Comparison of ENCODE assay signal across 8 cellular contexts in the genomic region with DNA sequence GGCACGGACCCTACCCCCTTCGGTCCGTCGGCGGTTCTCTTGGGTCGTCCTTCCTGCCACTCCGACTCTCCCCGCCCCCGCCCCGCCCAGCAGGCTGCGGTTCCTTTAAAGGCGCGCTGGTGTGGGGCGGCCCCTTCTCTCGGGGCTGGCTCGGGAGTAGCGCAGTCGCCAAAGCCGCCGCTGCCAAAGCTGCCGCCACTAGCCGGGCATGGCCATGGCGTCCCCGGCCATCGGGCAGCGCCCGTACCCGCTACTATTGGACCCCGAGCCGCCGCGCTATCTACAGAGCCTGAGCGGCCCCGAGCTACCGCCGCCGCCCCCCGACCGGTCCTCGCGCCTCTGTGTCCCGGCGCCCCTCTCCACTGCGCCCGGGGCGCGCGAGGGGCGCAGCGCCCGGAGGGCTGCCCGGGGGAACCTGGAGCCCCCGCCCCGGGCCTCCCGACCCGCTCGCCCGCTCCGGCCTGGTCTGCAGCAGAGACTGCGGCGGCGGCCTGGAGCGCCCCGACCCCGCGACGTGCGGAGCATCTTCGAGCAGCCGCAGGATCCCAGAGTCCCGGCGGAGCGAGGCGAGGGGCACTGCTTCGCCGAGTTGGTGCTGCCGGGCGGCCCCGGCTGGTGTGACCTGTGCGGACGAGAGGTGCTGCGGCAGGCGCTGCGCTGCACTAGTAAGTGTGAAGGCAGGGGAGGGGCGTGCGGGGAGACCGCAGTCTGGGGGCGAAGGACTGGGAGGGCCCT. TPM values are rescaled to one million over a fixed set of nuclear protein-coding genes. Genes with fewer than 3 reads are reported as not detected.
DNase-seq lines count a peak whose midpoint lies in the region; ATAC-seq and TF ChIP-seq lines count a peak whose summit lies in the region.

A gene with protein sequence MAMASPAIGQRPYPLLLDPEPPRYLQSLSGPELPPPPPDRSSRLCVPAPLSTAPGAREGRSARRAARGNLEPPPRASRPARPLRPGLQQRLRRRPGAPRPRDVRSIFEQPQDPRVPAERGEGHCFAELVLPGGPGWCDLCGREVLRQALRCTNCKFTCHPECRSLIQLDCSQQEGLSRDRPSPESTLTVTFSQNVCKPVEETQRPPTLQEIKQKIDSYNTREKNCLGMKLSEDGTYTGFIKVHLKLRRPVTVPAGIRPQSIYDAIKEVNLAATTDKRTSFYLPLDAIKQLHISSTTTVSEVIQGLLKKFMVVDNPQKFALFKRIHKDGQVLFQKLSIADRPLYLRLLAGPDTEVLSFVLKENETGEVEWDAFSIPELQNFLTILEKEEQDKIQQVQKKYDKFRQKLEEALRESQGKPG (plus strand): TSS at position 137 of the 735 bp plus-strand sequence. CDS start 72 bp downstream, at position 209.

- DNase-seq in GM10248 (ENCODE audit: extremely low spot score) (peak; percentile 90), NCI-H2227 treated with DMSO at 0.1 percent for 48 hours (lab: John Stamatoyannopoulos, UW) (peak; percentile 39), midbrain (lab: John Stamatoyannopoulos, UW) (peak; percentile 46), NAMALWA (ENCODE audit: low spot score) (no peak)
- peak; percentile 80 to 81 for DNase-seq in stimulated activated CD8-positive, alpha-beta memory T cell treated with anti-CD3 and anti-CD28 coated beads, Interleukin-2, amount 100 ng/mL, for 48 hours (ENCODE audit: low read depth in 2 of 2)

- H3K27me3 ChIP-seq in endocrine pancreas (ENCODE audit: control insufficient read depth, insufficient read depth, low read length): no peaks in the 10 kb centered on the region

- no peaks in the 10 kb centered on the region for H3K36me3 ChIP-seq in endocrine pancreas (ENCODE audit: control insufficient read depth, insufficient read depth, low read length)

- POLR2A ChIA-PET in GM10248 (lab: Yijun Ruan, JAX): interaction anchor here (0.6 to 1.6 kb wide), 6 partner anchors 9 to 73 kb away, joined by 3 to 8 read pairs (median 4); no protein-coding TSS in a partner anchor
- POLR2A ChIA-PET in activated CD8-positive, alpha-beta memory T cell treated with anti-CD3 and anti-CD28 coated beads for 36 hours (lab: Charles Lee): interaction anchor here (1.1 to 1.9 kb wide), 2 partner anchors 49 to 128 kb away, joined by 3 to 7 read pairs; a partner anchor contains a TSS

- no peaks in the 10 kb centered on the region for H3K9me3 ChIP-seq in endocrine pancreas (ENCODE audit: control insufficient read depth, low read length)

- peak; percentile 59 for ATAC-seq in HG02571 (IDR thresholded peaks at IDR 0.05; ENCODE audit: unreplicated experiment)

- H3K4me3 ChIP-seq in endocrine pancreas (ENCODE audit: control insufficient read depth, insufficient read depth, low read length): peak within 1 kb of the TSS; percentile 32

- CTCF ChIA-PET in GM10248 (lab: Yijun Ruan, JAX): interaction anchor here (1.0 to 15.7 kb wide), 17 partner anchors 10 to 80 kb away, joined by 3 to 179 read pairs (median 5); no protein-coding TSS in a partner anchor
- CTCF ChIA-PET in activated CD8-positive, alpha-beta memory T cell treated with anti-CD3 and anti-CD28 coated beads for 36 hours (lab: Charles Lee): interaction anchor here (0.9 to 1.5 kb wide), 7 partner anchors 36 to 796 kb away, joined by 3 to 13 read pairs (median 4); no protein-coding TSS in a partner anchor

- TF ChIP-seq CTCF in GM10248 (IDR thresholded peaks at IDR 0.05; ENCODE audit: control extremely low read depth, extremely low read depth, low read depth, missing control alignments): no peak

- H3K9ac ChIP-seq in endocrine pancreas (ENCODE audit: control insufficient read depth, insufficient read depth, low read length): peak within 1 kb of the TSS; percentile 79

- peaks cover 6% of the 10 kb centered on the region for H3K4me1 ChIP-seq in endocrine pancreas (ENCODE audit: control insufficient read depth, insufficient read depth, low read length)

RNA-seq across cellular contexts. Expression of the gene that starts here (rescaled TPM):
- 100 to 1,000 TPM; 198 to 199 TPM for total RNA-seq in activated CD8-positive, alpha-beta memory T cell treated with anti-CD3 and anti-CD28 coated beads for 36 hours
